Comparison of ENCODE assay signal across 1 cellular context in the genomic region with DNA sequence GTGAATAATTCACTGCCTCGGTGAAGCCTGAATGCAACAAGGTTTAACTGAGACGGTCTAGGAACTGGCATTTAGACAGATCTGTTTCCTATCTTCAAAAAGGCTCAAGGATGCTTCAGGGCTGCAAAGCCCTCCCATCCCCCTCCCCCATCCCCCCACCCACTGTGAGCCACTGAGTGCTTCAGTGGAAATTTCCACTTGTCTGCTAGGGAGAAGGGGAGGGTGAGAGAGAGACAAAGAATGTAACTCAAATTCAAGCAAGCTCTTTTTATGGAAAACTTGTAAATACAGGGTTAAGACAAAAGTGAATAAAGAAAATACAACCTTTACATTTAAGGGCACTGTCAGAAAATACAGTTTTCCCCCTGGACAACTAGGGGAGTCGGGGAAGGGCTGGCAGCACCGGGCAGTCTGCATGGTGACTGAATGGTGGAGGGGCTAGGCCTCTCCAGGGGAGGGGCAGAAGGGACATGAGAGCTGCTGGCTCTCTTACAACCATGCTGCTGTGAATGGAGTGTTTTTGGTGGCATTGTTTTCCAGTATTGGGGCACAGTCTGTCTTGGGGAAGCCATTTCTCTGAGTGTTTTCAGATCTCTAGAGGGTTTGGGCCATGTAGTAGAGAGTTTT.
TF ChIP-seq lines count a peak whose summit lies in the region.

No MANE protein-coding gene starts in this region.

TF ChIP-seq in WTC11, 78 proteins besides CTCF, POLR2A, EP300 and RAD21 (continued from another document):
- TF ChIP-seq PRDM15 (CRISPR knock-in tag; IDR thresholded peaks at IDR 0.05) (no peak), ETV6 (CRISPR knock-in tag; IDR thresholded peaks at IDR 0.05) (no peak; the same call in 1 of the 2 replicates), MXD4 (CRISPR knock-in tag; IDR thresholded peaks at IDR 0.05; ENCODE audit: borderline replicate concordance) (no peak), ZNF281 (CRISPR knock-in tag; IDR thresholded peaks at IDR 0.05) (no peak), HMGA2 (CRISPR knock-in tag; IDR thresholded peaks at IDR 0.05) (no peak), EMX1 (CRISPR knock-in tag; IDR thresholded peaks at IDR 0.05) (no peak), TEAD1 (CRISPR knock-in tag; IDR thresholded peaks at IDR 0.05) (no peak), ZNF512 (CRISPR knock-in tag; IDR thresholded peaks at IDR 0.05; ENCODE audit: borderline replicate concordance) (no peak), NFATC4 (CRISPR knock-in tag; IDR thresholded peaks at IDR 0.05) (no peak), OVOL2 (CRISPR knock-in tag; IDR thresholded peaks at IDR 0.05; ENCODE audit: borderline replicate concordance) (no peak)
- TF ChIP-seq, protein P1, sequence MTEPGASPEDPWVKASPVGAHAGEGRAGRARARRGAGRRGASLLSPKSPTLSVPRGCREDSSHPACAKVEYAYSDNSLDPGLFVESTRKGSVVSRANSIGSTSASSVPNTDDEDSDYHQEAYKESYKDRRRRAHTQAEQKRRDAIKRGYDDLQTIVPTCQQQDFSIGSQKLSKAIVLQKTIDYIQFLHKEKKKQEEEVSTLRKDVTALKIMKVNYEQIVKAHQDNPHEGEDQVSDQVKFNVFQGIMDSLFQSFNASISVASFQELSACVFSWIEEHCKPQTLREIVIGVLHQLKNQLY (CRISPR knock-in tag; IDR thresholded peaks at IDR 0.05), result no peak
- TF ChIP-seq, protein P2, sequence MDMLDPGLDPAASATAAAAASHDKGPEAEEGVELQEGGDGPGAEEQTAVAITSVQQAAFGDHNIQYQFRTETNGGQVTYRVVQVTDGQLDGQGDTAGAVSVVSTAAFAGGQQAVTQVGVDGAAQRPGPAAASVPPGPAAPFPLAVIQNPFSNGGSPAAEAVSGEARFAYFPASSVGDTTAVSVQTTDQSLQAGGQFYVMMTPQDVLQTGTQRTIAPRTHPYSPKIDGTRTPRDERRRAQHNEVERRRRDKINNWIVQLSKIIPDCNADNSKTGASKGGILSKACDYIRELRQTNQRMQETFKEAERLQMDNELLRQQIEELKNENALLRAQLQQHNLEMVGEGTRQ (CRISPR knock-in tag; IDR thresholded peaks at IDR 0.05), result no peak
